1 cellular context compared by ENCODE assay signal in the genomic region with DNA sequence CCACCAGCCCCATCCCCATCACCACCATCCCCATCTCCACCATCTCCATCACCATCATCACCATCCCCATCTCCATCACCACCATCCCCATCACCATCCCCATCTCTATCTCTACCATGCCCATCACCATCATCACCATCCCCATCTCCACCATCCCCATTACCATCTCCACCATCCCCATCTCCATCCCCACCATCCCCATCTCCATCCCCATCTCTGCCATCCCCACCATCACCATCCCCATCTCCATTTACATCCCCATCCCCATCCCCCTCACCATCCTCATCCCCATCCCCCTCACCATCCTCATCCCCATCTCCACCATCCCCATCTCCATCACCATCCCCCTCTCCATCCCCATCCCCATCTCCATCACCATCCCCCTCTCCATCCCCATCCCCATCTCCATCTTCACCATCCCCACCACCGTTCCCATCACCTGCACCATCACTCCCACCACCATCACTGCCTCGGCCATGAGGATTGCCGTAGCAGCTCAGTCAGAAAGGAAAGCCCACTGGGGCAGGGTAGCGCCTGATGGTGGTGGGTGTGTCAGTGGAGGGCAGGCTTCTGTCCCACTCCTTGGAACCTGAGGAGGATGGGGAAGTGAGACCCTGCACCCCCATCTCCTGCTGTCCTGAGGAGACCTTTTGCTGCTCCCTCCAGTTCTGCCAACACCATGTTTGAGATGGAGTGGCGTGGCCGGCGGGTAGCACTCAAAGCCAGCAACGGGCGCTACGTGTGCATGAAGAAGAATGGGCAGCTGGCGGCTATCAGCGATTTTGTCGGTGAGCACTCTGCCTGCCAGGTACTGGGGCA.
TF ChIP-seq lines count a peak whose summit lies in the region.

No MANE protein-coding gene starts in this region.

TF ChIP-seq in K562, 482 proteins besides CTCF, POLR2A, EP300 and RAD21 (continued from another document):
- TF ChIP-seq, protein P1, sequence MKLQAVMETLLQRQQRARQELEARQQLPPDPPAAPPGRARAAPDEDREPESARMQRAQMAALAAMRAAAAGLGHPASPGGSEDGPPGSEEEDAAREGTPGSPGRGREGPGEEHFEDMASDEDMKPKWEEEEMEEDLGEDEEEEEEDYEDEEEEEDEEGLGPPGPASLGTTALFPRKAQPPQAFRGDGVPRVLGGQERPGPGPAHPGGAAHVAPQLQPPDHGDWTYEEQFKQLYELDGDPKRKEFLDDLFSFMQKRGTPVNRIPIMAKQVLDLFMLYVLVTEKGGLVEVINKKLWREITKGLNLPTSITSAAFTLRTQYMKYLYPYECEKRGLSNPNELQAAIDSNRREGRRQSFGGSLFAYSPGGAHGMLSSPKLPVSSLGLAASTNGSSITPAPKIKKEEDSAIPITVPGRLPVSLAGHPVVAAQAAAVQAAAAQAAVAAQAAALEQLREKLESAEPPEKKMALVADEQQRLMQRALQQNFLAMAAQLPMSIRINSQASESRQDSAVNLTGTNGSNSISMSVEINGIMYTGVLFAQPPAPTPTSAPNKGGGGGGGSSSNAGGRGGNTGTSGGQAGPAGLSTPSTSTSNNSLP (IDR thresholded peaks at IDR 0.05; ENCODE audit: borderline replicate concordance, low read depth, low read length), result no peak
- TF ChIP-seq BCL6 (CRISPR knock-in tag; IDR thresholded peaks at IDR 0.05), result no peak
- TF ChIP-seq, protein P2, sequence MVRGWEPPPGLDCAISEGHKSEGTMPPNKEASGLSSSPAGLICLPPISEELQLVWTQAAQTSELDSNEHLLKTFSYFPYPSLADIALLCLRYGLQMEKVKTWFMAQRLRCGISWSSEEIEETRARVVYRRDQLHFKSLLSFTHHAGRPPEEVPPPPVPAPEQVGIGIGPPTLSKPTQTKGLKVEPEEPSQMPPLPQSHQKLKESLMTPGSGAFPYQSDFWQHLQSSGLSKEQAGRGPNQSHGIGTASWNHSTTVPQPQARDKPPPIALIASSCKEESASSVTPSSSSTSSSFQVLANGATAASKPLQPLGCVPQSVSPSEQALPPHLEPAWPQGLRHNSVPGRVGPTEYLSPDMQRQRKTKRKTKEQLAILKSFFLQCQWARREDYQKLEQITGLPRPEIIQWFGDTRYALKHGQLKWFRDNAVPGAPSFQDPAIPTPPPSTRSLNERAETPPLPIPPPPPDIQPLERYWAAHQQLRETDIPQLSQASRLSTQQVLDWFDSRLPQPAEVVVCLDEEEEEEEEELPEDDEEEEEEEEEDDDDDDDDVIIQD (CRISPR knock-in tag; IDR thresholded peaks at IDR 0.05), result no peak
- TF ChIP-seq ZNF165 (CRISPR knock-in tag; IDR thresholded peaks at IDR 0.05; ENCODE audit: borderline replicate concordance), result no peak
- TF ChIP-seq, protein P3, sequence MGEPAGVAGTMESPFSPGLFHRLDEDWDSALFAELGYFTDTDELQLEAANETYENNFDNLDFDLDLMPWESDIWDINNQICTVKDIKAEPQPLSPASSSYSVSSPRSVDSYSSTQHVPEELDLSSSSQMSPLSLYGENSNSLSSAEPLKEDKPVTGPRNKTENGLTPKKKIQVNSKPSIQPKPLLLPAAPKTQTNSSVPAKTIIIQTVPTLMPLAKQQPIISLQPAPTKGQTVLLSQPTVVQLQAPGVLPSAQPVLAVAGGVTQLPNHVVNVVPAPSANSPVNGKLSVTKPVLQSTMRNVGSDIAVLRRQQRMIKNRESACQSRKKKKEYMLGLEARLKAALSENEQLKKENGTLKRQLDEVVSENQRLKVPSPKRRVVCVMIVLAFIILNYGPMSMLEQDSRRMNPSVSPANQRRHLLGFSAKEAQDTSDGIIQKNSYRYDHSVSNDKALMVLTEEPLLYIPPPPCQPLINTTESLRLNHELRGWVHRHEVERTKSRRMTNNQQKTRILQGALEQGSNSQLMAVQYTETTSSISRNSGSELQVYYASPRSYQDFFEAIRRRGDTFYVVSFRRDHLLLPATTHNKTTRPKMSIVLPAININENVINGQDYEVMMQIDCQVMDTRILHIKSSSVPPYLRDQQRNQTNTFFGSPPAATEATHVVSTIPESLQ (CRISPR knock-in tag; IDR thresholded peaks at IDR 0.05), result no peak
- TF ChIP-seq, protein P4, sequence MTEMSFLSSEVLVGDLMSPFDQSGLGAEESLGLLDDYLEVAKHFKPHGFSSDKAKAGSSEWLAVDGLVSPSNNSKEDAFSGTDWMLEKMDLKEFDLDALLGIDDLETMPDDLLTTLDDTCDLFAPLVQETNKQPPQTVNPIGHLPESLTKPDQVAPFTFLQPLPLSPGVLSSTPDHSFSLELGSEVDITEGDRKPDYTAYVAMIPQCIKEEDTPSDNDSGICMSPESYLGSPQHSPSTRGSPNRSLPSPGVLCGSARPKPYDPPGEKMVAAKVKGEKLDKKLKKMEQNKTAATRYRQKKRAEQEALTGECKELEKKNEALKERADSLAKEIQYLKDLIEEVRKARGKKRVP (CRISPR knock-in tag; IDR thresholded peaks at IDR 0.05), result no peak
- TF ChIP-seq, protein P5, sequence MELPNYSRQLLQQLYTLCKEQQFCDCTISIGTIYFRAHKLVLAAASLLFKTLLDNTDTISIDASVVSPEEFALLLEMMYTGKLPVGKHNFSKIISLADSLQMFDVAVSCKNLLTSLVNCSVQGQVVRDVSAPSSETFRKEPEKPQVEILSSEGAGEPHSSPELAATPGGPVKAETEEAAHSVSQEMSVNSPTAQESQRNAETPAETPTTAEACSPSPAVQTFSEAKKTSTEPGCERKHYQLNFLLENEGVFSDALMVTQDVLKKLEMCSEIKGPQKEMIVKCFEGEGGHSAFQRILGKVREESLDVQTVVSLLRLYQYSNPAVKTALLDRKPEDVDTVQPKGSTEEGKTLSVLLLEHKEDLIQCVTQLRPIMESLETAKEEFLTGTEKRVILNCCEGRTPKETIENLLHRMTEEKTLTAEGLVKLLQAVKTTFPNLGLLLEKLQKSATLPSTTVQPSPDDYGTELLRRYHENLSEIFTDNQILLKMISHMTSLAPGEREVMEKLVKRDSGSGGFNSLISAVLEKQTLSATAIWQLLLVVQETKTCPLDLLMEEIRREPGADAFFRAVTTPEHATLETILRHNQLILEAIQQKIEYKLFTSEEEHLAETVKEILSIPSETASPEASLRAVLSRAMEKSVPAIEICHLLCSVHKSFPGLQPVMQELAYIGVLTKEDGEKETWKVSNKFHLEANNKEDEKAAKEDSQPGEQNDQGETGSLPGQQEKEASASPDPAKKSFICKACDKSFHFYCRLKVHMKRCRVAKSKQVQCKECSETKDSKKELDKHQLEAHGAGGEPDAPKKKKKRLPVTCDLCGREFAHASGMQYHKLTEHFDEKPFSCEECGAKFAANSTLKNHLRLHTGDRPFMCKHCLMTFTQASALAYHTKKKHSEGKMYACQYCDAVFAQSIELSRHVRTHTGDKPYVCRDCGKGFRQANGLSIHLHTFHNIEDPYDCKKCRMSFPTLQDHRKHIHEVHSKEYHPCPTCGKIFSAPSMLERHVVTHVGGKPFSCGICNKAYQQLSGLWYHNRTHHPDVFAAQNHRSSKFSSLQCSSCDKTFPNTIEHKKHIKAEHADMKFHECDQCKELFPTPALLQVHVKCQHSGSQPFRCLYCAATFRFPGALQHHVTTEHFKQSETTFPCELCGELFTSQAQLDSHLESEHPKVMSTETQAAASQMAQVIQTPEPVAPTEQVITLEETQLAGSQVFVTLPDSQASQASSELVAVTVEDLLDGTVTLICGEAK (IDR thresholded peaks at IDR 0.05), result no peak
- TF ChIP-seq, protein P5 (CRISPR knock-in tag; IDR thresholded peaks at IDR 0.05), result no peak
- TF ChIP-seq FOS (IDR thresholded peaks at IDR 0.05; ENCODE audit: extremely low read depth, insufficient read length), result no peak
- TF ChIP-seq, protein P6, sequence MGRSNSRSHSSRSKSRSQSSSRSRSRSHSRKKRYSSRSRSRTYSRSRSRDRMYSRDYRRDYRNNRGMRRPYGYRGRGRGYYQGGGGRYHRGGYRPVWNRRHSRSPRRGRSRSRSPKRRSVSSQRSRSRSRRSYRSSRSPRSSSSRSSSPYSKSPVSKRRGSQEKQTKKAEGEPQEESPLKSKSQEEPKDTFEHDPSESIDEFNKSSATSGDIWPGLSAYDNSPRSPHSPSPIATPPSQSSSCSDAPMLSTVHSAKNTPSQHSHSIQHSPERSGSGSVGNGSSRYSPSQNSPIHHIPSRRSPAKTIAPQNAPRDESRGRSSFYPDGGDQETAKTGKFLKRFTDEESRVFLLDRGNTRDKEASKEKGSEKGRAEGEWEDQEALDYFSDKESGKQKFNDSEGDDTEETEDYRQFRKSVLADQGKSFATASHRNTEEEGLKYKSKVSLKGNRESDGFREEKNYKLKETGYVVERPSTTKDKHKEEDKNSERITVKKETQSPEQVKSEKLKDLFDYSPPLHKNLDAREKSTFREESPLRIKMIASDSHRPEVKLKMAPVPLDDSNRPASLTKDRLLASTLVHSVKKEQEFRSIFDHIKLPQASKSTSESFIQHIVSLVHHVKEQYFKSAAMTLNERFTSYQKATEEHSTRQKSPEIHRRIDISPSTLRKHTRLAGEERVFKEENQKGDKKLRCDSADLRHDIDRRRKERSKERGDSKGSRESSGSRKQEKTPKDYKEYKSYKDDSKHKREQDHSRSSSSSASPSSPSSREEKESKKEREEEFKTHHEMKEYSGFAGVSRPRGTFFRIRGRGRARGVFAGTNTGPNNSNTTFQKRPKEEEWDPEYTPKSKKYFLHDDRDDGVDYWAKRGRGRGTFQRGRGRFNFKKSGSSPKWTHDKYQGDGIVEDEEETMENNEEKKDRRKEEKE (IDR thresholded peaks at IDR 0.05; ENCODE audit: borderline replicate concordance in 1 of 2, control insufficient read depth in 1 of 2, low read depth in 2 of 2, low read length in 1 of 2), result no peak
- no peak for TF ChIP-seq NRF1 (conservative IDR thresholded peaks at IDR 0.05 in 1 of 2, IDR thresholded peaks at IDR 0.05 in 1 of 2)
- TF ChIP-seq PRMT5 (CRISPR knock-in tag; IDR thresholded peaks at IDR 0.05), result no peak
- no peak for TF ChIP-seq KAT7 (CRISPR knock-in tag; IDR thresholded peaks at IDR 0.05; ENCODE audit: borderline replicate concordance)
- TF ChIP-seq ZNF79 (CRISPR knock-in tag; IDR thresholded peaks at IDR 0.05; ENCODE audit: low read depth), result no peak
